In the genomic region with DNA sequence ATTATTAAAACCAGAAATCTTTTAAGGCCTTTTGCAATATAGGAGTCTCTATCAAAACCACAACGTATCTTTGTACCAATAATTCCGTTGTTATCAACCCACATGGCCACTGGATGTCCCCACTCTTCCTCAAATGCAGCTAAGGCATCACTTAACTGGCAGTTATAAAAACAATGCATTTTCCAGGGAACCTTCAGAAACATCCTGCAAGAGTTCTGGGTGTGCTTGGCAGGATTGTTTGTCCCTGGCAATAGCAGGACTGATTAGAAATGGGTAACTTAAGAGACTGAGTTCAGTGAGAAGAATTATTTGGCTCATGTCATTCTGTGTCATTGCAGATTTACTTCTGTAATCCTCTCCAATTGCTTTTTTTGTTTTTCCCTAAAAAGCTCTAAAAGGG, we compare ENCODE assay signal across 8 cellular contexts.
DNase-seq lines count a peak whose midpoint lies in the region; ATAC-seq and TF ChIP-seq lines count a peak whose summit lies in the region.

No MANE protein-coding gene starts in this region.

- H3K27ac ChIP-seq in CD4-positive, alpha-beta T cell (ENCODE audit: low read depth, low read length), result no peak overlapping the region

- H3K9me3 ChIP-seq in Loucy (ENCODE audit: insufficient read depth, low read depth, low read length), result no peaks in the 10 kb centered on the region
- H3K9me3 ChIP-seq in CD4-positive, alpha-beta T cell (ENCODE audit: control insufficient read depth, low read length), result no peaks in the 10 kb centered on the region

- peaks cover 6% of the 10 kb centered on the region for H3K4me1 Mint-ChIP-seq in progenitor cell of endocrine pancreas (ENCODE audit: low read depth)
- H3K4me1 Mint-ChIP-seq in stimulated activated effector memory CD8-positive, alpha-beta T cell treated with anti-CD3 and anti-CD28 coated beads, Interleukin-12 subunit alpha, Interleukin-12 subunit beta, amount 100 ng/mL, for 72 hours, result no peaks in the 10 kb centered on the region
- H3K4me1 Mint-ChIP-seq in CD4-positive, alpha-beta T cell (ENCODE audit: low read depth), result no peaks in the 10 kb centered on the region

- CTCF ChIA-PET in CD4-positive, alpha-beta T cell (lab: Charles Lee), result no interaction called here

- H3K27me3 Mint-ChIP-seq in progenitor cell of endocrine pancreas, result no peaks in the 10 kb centered on the region
- H3K27me3 Mint-ChIP-seq in CD4-positive, alpha-beta T cell, result no peaks in the 10 kb centered on the region

- ATAC-seq in stimulated activated effector memory CD8-positive, alpha-beta T cell treated with anti-CD3 and anti-CD28 coated beads, Interleukin-12 subunit alpha, Interleukin-12 subunit beta, amount 100 ng/mL, for 72 hours, result no peak
- no peak for ATAC-seq in CD4-positive, alpha-beta T cell (ENCODE audit: poor library complexity)

- no peak overlapping the region for H3K4me2 ChIP-seq in Loucy (ENCODE audit: low read depth, low read length, poor library complexity, severe bottlenecking)

- peaks cover 2% of the 10 kb centered on the region for H3K36me3 Mint-ChIP-seq in progenitor cell of endocrine pancreas (ENCODE audit: insufficient read depth)
- no peaks in the 10 kb centered on the region for H3K36me3 Mint-ChIP-seq in stimulated activated effector memory CD8-positive, alpha-beta T cell treated with anti-CD3 and anti-CD28 coated beads, Interleukin-12 subunit alpha, Interleukin-12 subunit beta, amount 100 ng/mL, for 72 hours
- H3K36me3 Mint-ChIP-seq in CD4-positive, alpha-beta T cell (ENCODE audit: low read depth), result no peaks in the 10 kb centered on the region

- POLR2A ChIA-PET in CD4-positive, alpha-beta T cell (lab: Charles Lee), result no interaction called here

- peak; percentile 66 for TF ChIP-seq CTCF in Loucy (conservative IDR thresholded peaks at IDR 0.05; ENCODE audit: low read length)
- TF ChIP-seq CTCF in progenitor cell of endocrine pancreas (IDR thresholded peaks at IDR 0.05; ENCODE audit: unreplicated experiment), result peak; percentile 91
- no peak for TF ChIP-seq CTCF in CD4-positive, alpha-beta T cell (IDR thresholded peaks at IDR 0.05)

- H3K27ac Mint-ChIP-seq in progenitor cell of endocrine pancreas, result no peak overlapping the region
- H3K27ac Mint-ChIP-seq in stimulated activated effector memory CD8-positive, alpha-beta T cell treated with anti-CD3 and anti-CD28 coated beads, Interleukin-12 subunit alpha, Interleukin-12 subunit beta, amount 100 ng/mL, for 72 hours, result no peak overlapping the region
- H3K27ac Mint-ChIP-seq in CD4-positive, alpha-beta T cell, result no peak overlapping the region

- H3K4me1 ChIP-seq in Loucy (ENCODE audit: insufficient read depth, low read length, poor library complexity, severe bottlenecking), result no peaks in the 10 kb centered on the region

- no peak overlapping the region for H3K4me3 Mint-ChIP-seq in progenitor cell of endocrine pancreas (ENCODE audit: low read depth)
- no peak overlapping the region for H3K4me3 Mint-ChIP-seq in stimulated activated effector memory CD8-positive, alpha-beta T cell treated with anti-CD3 and anti-CD28 coated beads, Interleukin-12 subunit alpha, Interleukin-12 subunit beta, amount 100 ng/mL, for 72 hours
- H3K4me3 Mint-ChIP-seq in CD4-positive, alpha-beta T cell, result no peak overlapping the region

- H4K20me1 ChIP-seq in Loucy (ENCODE audit: insufficient read depth, low read length, poor library complexity, severe bottlenecking), result no peaks in the 10 kb centered on the region

- 0 out of 2 replicates have a peak overlapping the region, but pooled peaks have one; percentile 12 for H2AFZ ChIP-seq in Loucy (ENCODE audit: low read length)

- H3K79me2 ChIP-seq in Loucy (ENCODE audit: insufficient read depth, low read length), result no peaks in the 10 kb centered on the region

- no peak overlapping the region for H3K4me3 ChIP-seq in Loucy (ENCODE audit: low read length, poor library complexity, severe bottlenecking)

- no peaks in the 10 kb centered on the region for H3F3A ChIP-seq in Loucy (ENCODE audit: low read depth)

- DNase-seq in GM04503 (ENCODE audit: low read depth) (peak; percentile 3), RPMI8226 (peak; percentile 41), fibroblast of the conjunctiva (ENCODE audit: low read depth) (peak; percentile 61), progenitor cell of endocrine pancreas (ENCODE audit: low spot score, unreplicated experiment) (no peak), cerebellum (ENCODE audit: low spot score) (no peak)
- no peak for DNase-seq in stimulated activated effector memory CD8-positive, alpha-beta T cell treated with anti-CD3 and anti-CD28 coated beads, Interleukin-12 subunit alpha, Interleukin-12 subunit beta, amount 100 ng/mL, for 72 hours (ENCODE audit: low spot score in 2 of 2)
- DNase-seq in CD4-positive, alpha-beta T cell, result no peak

- intact Hi-C loops in CD4-positive, alpha-beta T cell (cut with DNase I, micrococcal nuclease), result no loop called here

- no peak overlapping the region for H3K9ac ChIP-seq in Loucy (ENCODE audit: low read depth, low read length, poor library complexity, severe bottlenecking)

- H3K36me3 ChIP-seq in Loucy (ENCODE audit: insufficient read depth, low read length), result no peaks in the 10 kb centered on the region

- H3K27me3 ChIP-seq in Loucy (ENCODE audit: insufficient read depth, low read length, poor library complexity, severe bottlenecking), result no peaks in the 10 kb centered on the region
- H3K27me3 ChIP-seq in CD4-positive, alpha-beta T cell (ENCODE audit: control insufficient read depth, insufficient read depth, low read length), result no peaks in the 10 kb centered on the region

- peaks cover 8% of the 10 kb centered on the region for H3K9me3 Mint-ChIP-seq in progenitor cell of endocrine pancreas (ENCODE audit: low read depth)
- H3K9me3 Mint-ChIP-seq in stimulated activated effector memory CD8-positive, alpha-beta T cell treated with anti-CD3 and anti-CD28 coated beads, Interleukin-12 subunit alpha, Interleukin-12 subunit beta, amount 100 ng/mL, for 72 hours, result peaks cover 2% of the 10 kb centered on the region
- no peaks in the 10 kb centered on the region for H3K9me3 Mint-ChIP-seq in CD4-positive, alpha-beta T cell

- H3K9me2 ChIP-seq in Loucy (replicated peaks; ENCODE audit: low read depth, low read length), result no peaks in the 10 kb centered on the region

Comparison
In these comparisons a context has a peak if more than half of its experiments do, and no peak if none do; other contexts are left out.
1. DNase-seq: peak in GM04503 (single experiment), RPMI8226 (single experiment) and fibroblast of the conjunctiva (single experiment); none in progenitor cell of endocrine pancreas (single experiment), stimulated activated effector memory CD8-positive, alpha-beta T cell treated with anti-CD3 and anti-CD28 coated beads, Interleukin-12 subunit alpha, Interleukin-12 subunit beta, amount 100 ng/mL, for 72 hours (0 of 2), CD4-positive, alpha-beta T cell (0 of 10) and cerebellum (single experiment).